In the genomic region with DNA sequence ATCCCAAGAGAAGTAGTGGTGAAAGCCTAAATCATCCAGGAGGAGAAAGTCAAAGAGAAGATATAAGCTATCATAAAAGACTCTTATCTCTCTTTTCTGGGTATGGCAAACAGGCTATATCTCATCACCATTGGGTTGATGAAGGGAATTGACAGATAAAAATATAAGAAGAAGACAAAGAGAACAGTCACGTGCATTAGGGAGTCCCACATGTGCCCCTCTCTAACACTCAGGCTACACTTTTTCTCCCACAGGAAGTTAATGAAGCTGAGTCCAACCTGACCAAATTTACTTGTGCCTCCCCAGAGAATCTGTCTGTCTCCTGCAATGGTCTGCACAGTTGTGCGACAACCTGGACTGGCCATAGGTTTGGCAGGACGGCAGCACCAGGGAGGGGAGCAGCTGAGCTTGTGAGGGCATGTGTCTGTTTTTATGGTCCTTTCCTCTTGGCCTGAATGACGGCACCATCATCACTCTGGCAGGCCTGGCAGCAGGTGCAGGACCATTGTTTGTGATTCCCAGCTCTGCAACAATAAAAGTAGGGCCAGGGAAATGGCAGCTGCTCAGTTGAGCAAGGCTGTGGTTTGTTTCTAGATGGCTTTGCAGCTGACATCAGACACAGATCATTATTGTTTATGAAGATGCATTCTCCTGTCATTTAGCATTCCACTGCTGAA, we compare ENCODE assay signal across 2 cellular contexts.
A peak's percentile ranks its signal among the peaks of the same experiment; 100 is the strongest.
TF ChIP-seq lines count a peak whose summit lies in the region.

No MANE protein-coding gene starts in this region.

TF ChIP-seq in HepG2, 621 proteins besides CTCF, POLR2A, EP300 and RAD21:
- TF ChIP-seq RBM39 (IDR thresholded peaks at IDR 0.05; ENCODE audit: low read depth, low read length, poor library complexity, severe bottlenecking) = no peak
- peak; percentile 94 for TF ChIP-seq MNT (IDR thresholded peaks at IDR 0.05)
- no peak for TF ChIP-seq SUZ12 (IDR thresholded peaks at IDR 0.05; ENCODE audit: low read depth, low read length)
- TF ChIP-seq ZNF225 (CRISPR knock-in tag; IDR thresholded peaks at IDR 0.05) = no peak

TF ChIP-seq in GM12878, 131 proteins besides CTCF, POLR2A, EP300 and RAD21:
- TF ChIP-seq HCFC1 (IDR thresholded peaks at IDR 0.05; ENCODE audit: low read length) (no peak), MLLT1 (IDR thresholded peaks at IDR 0.05) (no peak), SUZ12 (IDR thresholded peaks at IDR 0.05; ENCODE audit: unreplicated experiment) (no peak), CREM (IDR thresholded peaks at IDR 0.05; ENCODE audit: low read depth) (no peak), RELA (IDR thresholded peaks at IDR 0.05; ENCODE audit: borderline replicate concordance, partially characterized antibody) (no peak), BCL11A (IDR thresholded peaks at IDR 0.05; ENCODE audit: low read depth, low read length) (no peak), ZBTB4 (CRISPR knock-in tag; IDR thresholded peaks at IDR 0.05) (no peak), SP1 (IDR thresholded peaks at IDR 0.05; ENCODE audit: low read depth, low read length) (no peak), IKZF1 (conservative IDR thresholded peaks at IDR 0.05) (no peak), RB1 (IDR thresholded peaks at IDR 0.05; ENCODE audit: borderline replicate concordance) (no peak), SMAD1 (IDR thresholded peaks at IDR 0.05; ENCODE audit: low read depth, partially characterized antibody) (no peak), FOS (IDR thresholded peaks at IDR 0.05; ENCODE audit: borderline replicate concordance, extremely low read depth, insufficient read length) (no peak), KLF5 (IDR thresholded peaks at IDR 0.05; ENCODE audit: partially characterized antibody) (no peak), RCOR1 (conservative IDR thresholded peaks at IDR 0.05; ENCODE audit: low read depth, low read length) (no peak), YBX1 (IDR thresholded peaks at IDR 0.05) (no peak), RFX5 (IDR thresholded peaks at IDR 0.05; ENCODE audit: low read depth, low read length) (no peak), POU2F2 (IDR thresholded peaks at IDR 0.05; ENCODE audit: borderline replicate concordance, low read depth, low read length) (no peak), PAX5 (IDR thresholded peaks at IDR 0.05; ENCODE audit: borderline replicate concordance, low read depth, low read length) (no peak), NFIC (IDR thresholded peaks at IDR 0.05; ENCODE audit: low read depth, low read length) (no peak)
- TF ChIP-seq, protein P1, sequence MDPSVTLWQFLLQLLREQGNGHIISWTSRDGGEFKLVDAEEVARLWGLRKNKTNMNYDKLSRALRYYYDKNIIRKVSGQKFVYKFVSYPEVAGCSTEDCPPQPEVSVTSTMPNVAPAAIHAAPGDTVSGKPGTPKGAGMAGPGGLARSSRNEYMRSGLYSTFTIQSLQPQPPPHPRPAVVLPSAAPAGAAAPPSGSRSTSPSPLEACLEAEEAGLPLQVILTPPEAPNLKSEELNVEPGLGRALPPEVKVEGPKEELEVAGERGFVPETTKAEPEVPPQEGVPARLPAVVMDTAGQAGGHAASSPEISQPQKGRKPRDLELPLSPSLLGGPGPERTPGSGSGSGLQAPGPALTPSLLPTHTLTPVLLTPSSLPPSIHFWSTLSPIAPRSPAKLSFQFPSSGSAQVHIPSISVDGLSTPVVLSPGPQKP (IDR thresholded peaks at IDR 0.05; ENCODE audit: low read depth, low read length) = no peak
TF ChIP-seq in GM12878: peak in this region for 0.
